Comparison of ENCODE assay signal across 20 cellular contexts in genomic region chr18:31156831-31157763, GRCh38. TPM values are rescaled to one million over a fixed set of nuclear protein-coding genes. Genes with fewer than 3 reads are reported as not detected.
DNase-seq lines count a peak whose midpoint lies in the region; FAIRE-seq and TF ChIP-seq lines count a peak whose summit lies in the region.
"Had no signal": no experiment of that assay in that cellular context is flagged by ENCODE, and none has a peak within 500 bp of the region (broad histone marks: within the 10 kb centered on the region; RNA-seq: fewer than 3 reads in every experiment).

No MANE protein-coding gene starts in this region.

- no peak overlapping the region for H3K9ac ChIP-seq in MM.1S (ENCODE audit: low read length)

- H3K9me3 ChIP-seq in MM.1S (replicated peaks; ENCODE audit: insufficient read depth, low read length), result no peaks in the 10 kb centered on the region
- H3K9me3 ChIP-seq in MG63, result no peaks in the 10 kb centered on the region
- H3K9me3 ChIP-seq: A549, mucosa of descending colon, ovary, stomach had no signal

- no peak overlapping the region for H2AFZ ChIP-seq in MM.1S (ENCODE audit: low read length)

- H3F3A ChIP-seq in MM.1S (ENCODE audit: insufficient read depth, low read length), result no peaks in the 10 kb centered on the region

- H3K4me1 ChIP-seq in MM.1S (ENCODE audit: low read length), result no peaks in the 10 kb centered on the region
- H3K4me1 ChIP-seq: A549, stomach had no signal

- TF ChIP-seq CTCF in choroid plexus epithelial cell (conservative IDR thresholded peaks at IDR 0.05; ENCODE audit: low read depth, low read length) (no peak), MM.1S (IDR thresholded peaks at IDR 0.05; ENCODE audit: low read length) (no peak)

- H3K9me2 ChIP-seq in MM.1S (replicated peaks; ENCODE audit: insufficient read depth, low read length), result no peaks in the 10 kb centered on the region

- H3K4me3 ChIP-seq in choroid plexus epithelial cell (ENCODE audit: low read depth, low read length) (no peak overlapping the region), MM.1S (ENCODE audit: low read length) (no peak overlapping the region), MG63 (no peak overlapping the region)
- H3K4me3 ChIP-seq: A549, cardiac muscle cell, mucosa of descending colon, ovary, stomach had no signal

- H4K20me1 ChIP-seq in MM.1S (ENCODE audit: insufficient read depth, low read length), result no peaks in the 10 kb centered on the region

- H3K4me2 ChIP-seq in MM.1S (ENCODE audit: low read depth, low read length), result no peak overlapping the region
- H3K4me2 ChIP-seq: A549 had no signal

- DNase-seq in SIG-M5 treated with dmso at 0.1 percent for 504 hours (lab: John Stamatoyannopoulos, UW; ENCODE audit: unreplicated experiment), result peak; percentile 49
- no peak for DNase-seq in SIG-M5 (lab: John Stamatoyannopoulos, UW)
- peak; percentile 8 for DNase-seq in choroid plexus epithelial cell (ENCODE audit: low read depth)
- peak; percentile 3 for DNase-seq in medulla oblongata (ENCODE audit: extremely low spot score)
- DNase-seq in DMS114 treated with DMSO at 0.1 percent for 48 hours (lab: John Stamatoyannopoulos, UW; ENCODE audit: unreplicated experiment), result no peak
- DNase-seq in MM.1S, result no peak
- DNase-seq in RCC 7860 (ENCODE audit: low spot score), result no peak
- no peak for DNase-seq in MG63
- DNase-seq: activated CD4-positive, alpha-beta T cell treated with anti-CD3 and anti-CD28 coated beads for 48 hours; activated T-cell treated with anti-CD3 and anti-CD28 coated beads for 4 hours; CD8-positive, alpha-beta T cell; effector CD8-positive, alpha-beta T cell; foreskin fibroblast; GDM1; mucosa of descending colon; NCI-H2171; ovary; stomach had no signal

- no peak for FAIRE-seq in RCC 7860 (lab: Jason Lieb, UNC)
- FAIRE-seq: A549 had no signal

- no peaks in the 10 kb centered on the region for H3K79me2 ChIP-seq in MM.1S (ENCODE audit: low read length)

- H3K27me3 ChIP-seq in MM.1S (replicated peaks; ENCODE audit: insufficient read depth, low read length) (no peaks in the 10 kb centered on the region), MG63 (no peaks in the 10 kb centered on the region)
- H3K27me3 ChIP-seq: cardiac muscle cell, ovary, stomach had no signal

- H3K36me3 ChIP-seq in MM.1S (replicated peaks; ENCODE audit: insufficient read depth, low read length) (no peaks in the 10 kb centered on the region), MG63 (no peaks in the 10 kb centered on the region)
- H3K36me3 ChIP-seq: cardiac muscle cell, ovary, stomach had no signal

- H3K27ac ChIP-seq in MM.1S (ENCODE audit: low read length), result no peak overlapping the region
- H3K27ac ChIP-seq: A549, cardiac muscle cell, ovary, stomach had no signal

RNA-seq across cellular contexts. Expression of gene DSC1, which starts 5.6 kb away (rescaled TPM):
- not detected in 2 replicates for total RNA-seq in MG63 (2014; rRNA removed; shearing (Covaris generic); ENCODE audit: low replicate concordance)
- total RNA-seq: cardiac muscle cell, stomach had no signal

RNA-seq across cellular contexts. Expression of gene DSC2, which starts 54.9 kb away (rescaled TPM):
- not detected in 2 replicates for total RNA-seq in MG63 (2014; rRNA removed; shearing (Covaris generic); ENCODE audit: low replicate concordance)
- total RNA-seq: CD8-positive, alpha-beta T cell had no signal

Comparison
In these comparisons a context has a peak if more than half of its experiments do, and no peak if none do; other contexts are left out.
1. DNase-seq: peak in SIG-M5 treated with dmso at 0.1 percent for 504 hours (single experiment), choroid plexus epithelial cell (single experiment) and medulla oblongata (single experiment); none in SIG-M5 (single experiment), DMS114 treated with DMSO at 0.1 percent for 48 hours (single experiment), MM.1S (single experiment), RCC 7860 (single experiment) and MG63 (single experiment).